12 cellular contexts compared by ENCODE assay signal in the genomic region with DNA sequence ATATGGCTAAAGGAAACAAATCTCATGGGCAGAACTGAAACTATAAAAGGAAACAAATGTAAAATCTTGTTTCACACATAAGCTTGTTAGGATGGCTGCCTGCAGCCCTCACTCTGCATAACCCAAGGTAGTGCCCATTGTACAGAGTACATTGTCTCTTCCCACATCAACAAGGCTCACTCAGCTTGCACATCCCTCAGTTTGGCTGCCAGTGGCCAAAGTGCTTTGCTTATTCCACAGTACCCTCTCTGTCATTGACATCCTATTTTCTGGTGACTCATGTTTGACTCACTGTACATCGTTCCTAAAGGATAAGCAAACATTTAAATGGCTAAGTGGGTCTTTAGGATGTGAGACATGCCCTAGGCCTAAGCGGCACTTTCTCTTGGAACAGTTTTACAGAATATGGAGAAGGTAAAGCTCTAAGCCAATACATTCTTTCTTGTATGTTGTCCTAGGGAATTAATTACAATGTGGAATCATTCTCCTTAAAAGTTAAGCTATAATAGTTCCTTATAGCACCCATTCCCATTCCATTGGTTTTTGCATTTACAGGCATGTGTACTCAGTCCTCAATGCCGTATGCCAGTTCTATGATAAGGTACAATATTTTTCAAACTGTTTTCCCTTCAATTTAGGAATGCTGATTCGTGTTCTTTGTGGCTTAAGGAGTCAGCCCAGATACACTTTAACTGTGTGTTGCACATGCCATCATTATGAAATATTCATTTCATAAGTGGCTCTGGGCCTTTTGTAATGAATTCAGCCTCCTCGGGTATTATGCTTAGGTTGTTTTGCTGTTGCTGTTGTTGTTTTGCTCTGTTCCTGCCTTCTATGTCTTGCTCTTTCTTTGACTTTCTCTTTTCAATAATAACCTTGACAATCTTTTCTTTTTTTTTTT. TPM values are rescaled to one million over a fixed set of nuclear protein-coding genes. Genes with fewer than 3 reads are reported as not detected.
DNase-seq lines count a peak whose midpoint lies in the region; ATAC-seq and TF ChIP-seq lines count a peak whose summit lies in the region.
"Had no signal": no experiment of that assay in that cellular context is flagged by ENCODE, and none has a peak within 500 bp of the region (broad histone marks: within the 10 kb centered on the region; RNA-seq: fewer than 3 reads in every experiment).

No MANE protein-coding gene starts in this region.

- H3K27ac ChIP-seq in brain microvascular endothelial cell: no peak overlapping the region
- H3K27ac ChIP-seq: Peyer's patch, right lobe of liver had no signal

- peak; percentile 81 for DNase-seq in Daoy (ENCODE audit: low read depth)
- peak; percentile 95 for DNase-seq in HT1080 (ENCODE audit: low read depth)
- peak; percentile 67 for DNase-seq in brain microvascular endothelial cell
- peak; percentile 35 for DNase-seq in non-pigmented ciliary epithelial cell (ENCODE audit: low read depth)
- no peak for DNase-seq in NCI-H524 (lab: John Stamatoyannopoulos, UW)
- no peak for DNase-seq in T-helper 2 cell
- DNase-seq: activated CD4-positive, alpha-beta T cell treated with anti-CD3 and anti-CD28 coated beads for 4 hours; effector memory CD8-positive, alpha-beta T cell; Peyer's patch; right lobe of liver had no signal

- no peak overlapping the region for H3K4me3 ChIP-seq in brain microvascular endothelial cell (ENCODE audit: low read depth, low read length)
- H3K4me3 ChIP-seq: Peyer's patch, right lobe of liver had no signal

- no peaks in the 10 kb centered on the region for H3K36me3 ChIP-seq in brain microvascular endothelial cell (replicated peaks)
- H3K36me3 ChIP-seq: Peyer's patch, right lobe of liver had no signal

- in situ Hi-C loops in brain microvascular endothelial cell (cut with HindIII; ENCODE audit: low pct_ligation_motif_present, low sequenced_read_pairs): no loop called here

- ATAC-seq in HG03135 (IDR thresholded peaks at IDR 0.05; ENCODE audit: unreplicated experiment) (no peak), GM18861 (IDR thresholded peaks at IDR 0.05; ENCODE audit: unreplicated experiment) (no peak)
- ATAC-seq: effector memory CD8-positive, alpha-beta T cell had no signal

- H3K27me3 ChIP-seq in brain microvascular endothelial cell (replicated peaks): no peaks in the 10 kb centered on the region
- H3K27me3 ChIP-seq: Peyer's patch, right lobe of liver had no signal

- TF ChIP-seq CTCF in brain microvascular endothelial cell (IDR thresholded peaks at IDR 0.05; ENCODE audit: low read depth, low read length, missing control alignments): no peak

RNA-seq across cellular contexts. Expression of a gene that starts 5.5 kb away (rescaled TPM):
- total RNA-seq in Daoy (2014; rRNA removed; shearing (Covaris generic)): 5.2 and 6.6 TPM in 2 replicates
- total RNA-seq in HT1080 (2014; rRNA removed; shearing (Covaris generic)): 4.3 and 7.4 TPM in 2 replicates
- 4.6 and 4.7 TPM in 2 replicates for polyA plus RNA-seq in HT1080 (2015; cell fraction: cytosol; rRNA removed)
- 3.6 and 3.8 TPM in 2 replicates for polyA plus RNA-seq in HT1080 (2015; cell fraction: nucleus; rRNA removed)

Comparison
In these comparisons a context has a peak if more than half of its experiments do, and no peak if none do; other contexts are left out.
1. DNase-seq: peak in Daoy (single experiment), HT1080 (single experiment), brain microvascular endothelial cell (single experiment) and non-pigmented ciliary epithelial cell (single experiment); none in NCI-H524 (0 of 2) and T-helper 2 cell (0 of 5).